Comparison of ENCODE assay signal across 23 cellular contexts in genomic region chr1:228929476-228930027, GRCh38.
"Had no signal": no experiment of that assay in that cellular context is flagged by ENCODE, and none has a peak within 500 bp of the region (broad histone marks: within the 10 kb centered on the region; RNA-seq: fewer than 3 reads in every experiment).

No MANE protein-coding gene starts in this region.

- H3K9me3 ChIP-seq: gastrocnemius medialis, left lung, mucosa of descending colon, right lobe of liver, thoracic aorta, vagina had no signal

- H3K27me3 ChIP-seq: gastrocnemius medialis, left lung, neural progenitor cell, right lobe of liver, tibial nerve, vagina had no signal

- H3K4me3 ChIP-seq: coronary artery, gastrocnemius medialis, heart left ventricle, left lung, mucosa of descending colon, neural progenitor cell, right lobe of liver, thoracic aorta, tibial nerve, vagina had no signal

- H3K4me1 ChIP-seq: neural progenitor cell, parathyroid adenoma, tibial nerve, vagina had no signal

- H3K36me3 ChIP-seq: gastrocnemius medialis, heart left ventricle, left lung, neural progenitor cell, right lobe of liver, thoracic aorta, tibial nerve, vagina had no signal

- H3K79me2 ChIP-seq: parathyroid adenoma had no signal

- DNase-seq: dermis blood vessel endothelial cell; effector memory CD8-positive, alpha-beta T cell; erythroblast; foreskin fibroblast; gastrocnemius medialis; heart left ventricle; hippocampal formation; left cardiac atrium; left lung; mesenchymal stem cell; mucosa of descending colon; naive thymus-derived CD4-positive, alpha-beta T cell; right lobe of liver; small intestine; stimulated activated CD4-positive, alpha-beta T cell treated with anti-CD3 and anti-CD28 coated beads, Interleukin-15, amount 100 ng/mL, for 24 hours; stimulated activated CD4-positive, alpha-beta T cell treated with anti-CD3 and anti-CD28 coated beads, Interleukin-2, amount 100 ng/mL, for 48 hours; stimulated activated naive B cell treated with anti-CD40 and anti-IgM and Interleukin-4, amounts not matched to agents 10 μg/mL and 1 μg/mL and 100 μg/mL, for 72 hours had no signal

- H3K4me2 ChIP-seq: neural progenitor cell had no signal

- H2AFZ ChIP-seq: neural progenitor cell, parathyroid adenoma had no signal

- H3K27ac ChIP-seq: coronary artery, gastrocnemius medialis, heart left ventricle, left lung, neural progenitor cell, parathyroid adenoma, right lobe of liver, thoracic aorta, tibial nerve, vagina had no signal
